ENCODE assay signal across 13 cellular contexts in the genomic region with DNA sequence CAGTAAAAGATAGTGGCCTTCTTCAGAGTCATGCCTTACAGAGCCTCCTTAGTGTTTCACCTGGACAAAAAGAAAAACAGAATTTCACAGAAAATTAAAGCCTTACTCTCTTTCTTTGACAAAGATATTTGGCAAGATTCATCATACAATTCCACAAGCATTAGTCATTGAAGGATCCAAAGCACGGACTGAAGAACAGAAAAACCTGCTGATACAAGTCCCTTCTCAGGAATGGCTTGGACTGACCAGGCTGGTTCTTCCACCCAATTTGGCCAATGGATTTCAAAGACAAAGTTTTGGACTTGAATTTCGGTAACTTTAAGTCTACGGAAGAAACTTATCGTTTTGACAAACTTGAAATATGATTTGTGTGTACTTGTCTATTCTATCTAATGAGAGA. TPM values are rescaled to one million over a fixed set of nuclear protein-coding genes. Genes with fewer than 3 reads are reported as not detected.
A peak's percentile ranks its signal among the peaks of the same experiment; 100 is the strongest.
DNase-seq lines count a peak whose midpoint lies in the region; ATAC-seq and TF ChIP-seq lines count a peak whose summit lies in the region.
"Had no signal": no experiment of that assay in that cellular context is flagged by ENCODE, and none has a peak within 500 bp of the region (broad histone marks: within the 10 kb centered on the region; RNA-seq: fewer than 3 reads in every experiment).

No MANE protein-coding gene starts in this region.

- H3K4me3 Mint-ChIP-seq in Calu3 (ENCODE audit: low read depth, unreplicated experiment), result no peak overlapping the region
- H3K4me3 Mint-ChIP-seq in activated CD4-positive, alpha-beta T cell treated with anti-CD3 and anti-CD28 coated beads, Interleukin-2, amount 10 ng/mL, durations not matched to agents 24 days and 14 days, result no peak overlapping the region
- H3K4me3 Mint-ChIP-seq: stimulated activated naive CD8-positive, alpha-beta T cell treated with anti-CD3 and anti-CD28 coated beads, Interleukin-15, amount 100 ng/mL, for 72 hours had no signal

- H3K9me3 Mint-ChIP-seq in Calu3 (ENCODE audit: low read depth, unreplicated experiment), result no peaks in the 10 kb centered on the region
- no peaks in the 10 kb centered on the region for H3K9me3 Mint-ChIP-seq in activated CD4-positive, alpha-beta T cell treated with anti-CD3 and anti-CD28 coated beads, Interleukin-2, amount 10 ng/mL, durations not matched to agents 24 days and 14 days
- H3K9me3 Mint-ChIP-seq: stimulated activated naive CD8-positive, alpha-beta T cell treated with anti-CD3 and anti-CD28 coated beads, Interleukin-15, amount 100 ng/mL, for 72 hours had no signal

- no peaks in the 10 kb centered on the region for H3K79me2 ChIP-seq in PC-3 (ENCODE audit: low read length)

- no peaks in the 10 kb centered on the region for H3F3A ChIP-seq in PC-3 (ENCODE audit: low read length, unreplicated experiment)

- intact Hi-C loops in Calu3 (cut with micrococcal nuclease; ENCODE audit: unreplicated experiment), result no loop called here
- intact Hi-C loops in PC-3 (cut with micrococcal nuclease), result no loop called here
- intact Hi-C loops in activated CD4-positive, alpha-beta T cell treated with anti-CD3 and anti-CD28 coated beads, Interleukin-2, amount 10 ng/mL, durations not matched to agents 24 days and 14 days (cut with micrococcal nuclease), result no loop called here

- H3K9me2 ChIP-seq in PC-3 (replicated peaks; ENCODE audit: low read length), result no peaks in the 10 kb centered on the region

- POLR2A ChIA-PET in PC-3 (lab: Charles Lee; ENCODE audit: unreplicated experiment), result no interaction called here

- no peaks in the 10 kb centered on the region for H3K36me3 Mint-ChIP-seq in Calu3 (ENCODE audit: insufficient read depth, unreplicated experiment)
- H3K36me3 Mint-ChIP-seq in activated CD4-positive, alpha-beta T cell treated with anti-CD3 and anti-CD28 coated beads, Interleukin-2, amount 10 ng/mL, durations not matched to agents 24 days and 14 days (ENCODE audit: low read depth), result no peaks in the 10 kb centered on the region

- H3K9me3 ChIP-seq in PC-3 (ENCODE audit: low read length), result no peaks in the 10 kb centered on the region
- H3K9me3 ChIP-seq: esophagus muscularis mucosa, Peyer's patch had no signal

- DNase-seq in Calu3 (peak; percentile 32), PC-3 (peak; percentile 99), epithelial cell of prostate (ENCODE audit: low read depth, low spot score) (peak; percentile 74), non-pigmented ciliary epithelial cell (ENCODE audit: low read depth) (peak; percentile 43), NCI-H1436 treated with DMSO at 0.1 percent for 48 hours (lab: John Stamatoyannopoulos, UW) (no peak)
- DNase-seq in stimulated activated CD8-positive, alpha-beta memory T cell treated with anti-CD3 and anti-CD28 coated beads, Interleukin-4, amount 100 ng/mL, for 48 hours, result no peak
- DNase-seq in activated CD4-positive, alpha-beta T cell treated with anti-CD3 and anti-CD28 coated beads, Interleukin-2, amount 10 ng/mL, durations not matched to agents 24 days and 14 days, result no peak
- DNase-seq: activated gamma-delta T cell treated with Interleukin-2 at 50 U/mL for 16 hours; GF-D8; Peyer's patch; stimulated activated naive CD8-positive, alpha-beta T cell treated with anti-CD3 and anti-CD28 coated beads, Interleukin-15, amount 100 ng/mL, for 72 hours had no signal

- no peak overlapping the region; the same call in 1 of the 2 replicates for H2AFZ ChIP-seq in PC-3 (ENCODE audit: low read length)

- BruUV-seq in Calu3 (replicated peaks; lab: Mats Ljungman, UMichigan) (no TSS peak), PC-3 (replicated peaks; lab: Mats Ljungman, UMichigan) (no TSS peak)

- no peak overlapping the region for H3K27ac Mint-ChIP-seq in Calu3 (ENCODE audit: unreplicated experiment)
- H3K27ac Mint-ChIP-seq in activated CD4-positive, alpha-beta T cell treated with anti-CD3 and anti-CD28 coated beads, Interleukin-2, amount 10 ng/mL, durations not matched to agents 24 days and 14 days, result no peak overlapping the region
- H3K27ac Mint-ChIP-seq: stimulated activated naive CD8-positive, alpha-beta T cell treated with anti-CD3 and anti-CD28 coated beads, Interleukin-15, amount 100 ng/mL, for 72 hours had no signal

- no peaks in the 10 kb centered on the region for H3K27me3 ChIP-seq in PC-3 (ENCODE audit: low read length)
- H3K27me3 ChIP-seq: esophagus muscularis mucosa, Peyer's patch had no signal

- TF ChIP-seq CTCF in Calu3 (IDR thresholded peaks at IDR 0.05; ENCODE audit: unreplicated experiment), result no peak
- TF ChIP-seq CTCF in PC-3 (conservative IDR thresholded peaks at IDR 0.05; ENCODE audit: low read depth, low read length), result no peak

- H3K36me3 ChIP-seq in PC-3 (ENCODE audit: low read depth, low read length), result no peaks in the 10 kb centered on the region
- H3K36me3 ChIP-seq: esophagus muscularis mucosa, Peyer's patch had no signal

- CTCF ChIA-PET in Calu3 (lab: Charles Lee) (no interaction called here), PC-3 (lab: Charles Lee) (no interaction called here)

- no peaks in the 10 kb centered on the region for H3K4me1 Mint-ChIP-seq in Calu3 (ENCODE audit: low read depth, unreplicated experiment)
- no peaks in the 10 kb centered on the region for H3K4me1 Mint-ChIP-seq in activated CD4-positive, alpha-beta T cell treated with anti-CD3 and anti-CD28 coated beads, Interleukin-2, amount 10 ng/mL, durations not matched to agents 24 days and 14 days
- H3K4me1 Mint-ChIP-seq: stimulated activated naive CD8-positive, alpha-beta T cell treated with anti-CD3 and anti-CD28 coated beads, Interleukin-15, amount 100 ng/mL, for 72 hours had no signal

- peak; percentile 97 for ATAC-seq in PC-3
- ATAC-seq in GM18858 (IDR thresholded peaks at IDR 0.05; ENCODE audit: unreplicated experiment), result no peak
- ATAC-seq: stimulated activated naive CD8-positive, alpha-beta T cell treated with anti-CD3 and anti-CD28 coated beads, Interleukin-15, amount 100 ng/mL, for 72 hours had no signal

- peak overlapping the region; percentile 23; the same call in 1 of the 2 replicates for H3K4me3 ChIP-seq in PC-3 (ENCODE audit: low read length)
- H3K4me3 ChIP-seq: esophagus muscularis mucosa, Peyer's patch had no signal

- H3K4me2 ChIP-seq in PC-3 (ENCODE audit: low read length), result peak overlapping the region; percentile 58

- peaks cover 16% of the 10 kb centered on the region for H3K4me1 ChIP-seq in PC-3 (ENCODE audit: insufficient read depth, low read length)
- H3K4me1 ChIP-seq: esophagus muscularis mucosa, Peyer's patch had no signal

- H3K9ac ChIP-seq in PC-3 (ENCODE audit: low read length), result no peak overlapping the region

- no peaks in the 10 kb centered on the region for H4K20me1 ChIP-seq in PC-3 (ENCODE audit: low read length)

- H3K27ac ChIP-seq in PC-3 (ENCODE audit: low read length) (no peak overlapping the region), epithelial cell of prostate (peak overlapping the region; percentile 60)
- H3K27ac ChIP-seq: esophagus muscularis mucosa, Peyer's patch had no signal

- no peaks in the 10 kb centered on the region for H3K27me3 Mint-ChIP-seq in Calu3 (ENCODE audit: unreplicated experiment)
- peaks cover 3% of the 10 kb centered on the region for H3K27me3 Mint-ChIP-seq in activated CD4-positive, alpha-beta T cell treated with anti-CD3 and anti-CD28 coated beads, Interleukin-2, amount 10 ng/mL, durations not matched to agents 24 days and 14 days
- H3K27me3 Mint-ChIP-seq: stimulated activated naive CD8-positive, alpha-beta T cell treated with anti-CD3 and anti-CD28 coated beads, Interleukin-15, amount 100 ng/mL, for 72 hours had no signal

RNA-seq across cellular contexts. Expression of a gene that starts 39.1 kb away (rescaled TPM):
- total RNA-seq in Calu3 (2022) (75.0 and 79.8 TPM in 2 replicates), PC-3 (2014; rRNA removed) (40.9 and 44.8 TPM in 2 replicates)
- total RNA-seq in activated CD4-positive, alpha-beta T cell treated with anti-CD3 and anti-CD28 coated beads, Interleukin-2, amount 10 ng/mL, durations not matched to agents 24 days and 14 days, result 4.9 and 6.1 TPM in 2 replicates

Comparison
In these comparisons a context has a peak if more than half of its experiments do, and no peak if none do; other contexts are left out.
1. DNase-seq: peak in Calu3 (single experiment), PC-3 (single experiment), epithelial cell of prostate (single experiment) and non-pigmented ciliary epithelial cell (single experiment); none in NCI-H1436 treated with DMSO at 0.1 percent for 48 hours (single experiment), stimulated activated CD8-positive, alpha-beta memory T cell treated with anti-CD3 and anti-CD28 coated beads, Interleukin-4, amount 100 ng/mL, for 48 hours (single experiment) and activated CD4-positive, alpha-beta T cell treated with anti-CD3 and anti-CD28 coated beads, Interleukin-2, amount 10 ng/mL, durations not matched to agents 24 days and 14 days (single experiment).